ENCODE assay signal across 8 cellular contexts in the genomic region with DNA sequence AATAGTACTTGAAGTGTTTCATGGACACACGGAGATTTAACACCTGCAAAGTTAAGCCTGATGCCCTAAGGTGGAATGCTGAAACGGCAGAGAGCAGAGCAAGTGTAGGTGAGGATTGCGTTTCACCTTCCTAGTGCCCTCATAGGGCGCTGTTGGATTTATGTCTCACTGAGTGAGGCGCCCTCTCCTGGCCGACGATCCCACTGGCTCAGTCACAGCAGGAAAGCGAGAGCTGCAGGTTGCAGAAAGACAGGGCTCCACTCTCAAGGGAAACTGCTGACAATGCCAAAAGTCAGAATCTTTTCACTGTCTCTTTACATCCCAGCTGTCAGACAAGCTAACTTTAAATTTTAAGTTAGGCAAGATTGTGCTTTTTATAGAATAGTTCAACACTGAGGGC.
DNase-seq lines count a peak whose midpoint lies in the region; TF ChIP-seq lines count a peak whose summit lies in the region.
"Not testable (repeated sequence)": the region's sequence is repeated elsewhere in the genome, so short reads cannot be mapped to it uniquely, and the experiment has no call there.

No MANE protein-coding gene starts in this region.

- not testable (repeated sequence) for H3K36me3 Mint-ChIP-seq in activated CD4-positive, alpha-beta T cell treated with anti-CD3 and anti-CD28 coated beads, Interleukin-2, amount 10 ng/mL, durations not matched to agents 24 days and 14 days (ENCODE audit: low read depth)

- peaks cover 11% of the 10 kb centered on the region for H3K27me3 Mint-ChIP-seq in activated CD4-positive, alpha-beta T cell treated with anti-CD3 and anti-CD28 coated beads, Interleukin-2, amount 10 ng/mL, durations not matched to agents 24 days and 14 days

- H3K27ac Mint-ChIP-seq in activated CD4-positive, alpha-beta T cell treated with anti-CD3 and anti-CD28 coated beads, Interleukin-2, amount 10 ng/mL, durations not matched to agents 24 days and 14 days = not testable (repeated sequence)

- H3K4me1 ChIP-seq in A673 (ENCODE audit: insufficient read depth, low read length, poor library complexity, severe bottlenecking) = not testable (repeated sequence)

- not testable (repeated sequence) for H3K4me1 Mint-ChIP-seq in activated CD4-positive, alpha-beta T cell treated with anti-CD3 and anti-CD28 coated beads, Interleukin-2, amount 10 ng/mL, durations not matched to agents 24 days and 14 days

- not testable (repeated sequence) for H3K27ac ChIP-seq in A673 (ENCODE audit: low read depth, low read length, poor library complexity, severe bottlenecking)

- DNase-seq in A673 (ENCODE audit: low spot score) (peak; percentile 0), NCI-H748 (lab: John Stamatoyannopoulos, UW; ENCODE audit: unreplicated experiment) (peak; percentile 34), activated gamma-delta T cell treated with Interleukin-2 at 50 U/mL for 16 hours (peak; percentile 13), epithelial cell of esophagus (ENCODE audit: low read depth) (peak; percentile 15), medulla oblongata (ENCODE audit: extremely low spot score) (peak; percentile 3)
- peak; percentile 82 for DNase-seq in activated CD4-positive, alpha-beta T cell treated with anti-CD3 and anti-CD28 coated beads, Interleukin-2, amount 10 ng/mL, durations not matched to agents 24 days and 14 days
- peak; percentile 43 for DNase-seq in stimulated activated CD4-positive, alpha-beta T cell treated with anti-CD3 and anti-CD28 coated beads, Interleukin-4, amount 100 ng/mL, for 1 hour

- not testable (repeated sequence) for H3K9me3 Mint-ChIP-seq in activated CD4-positive, alpha-beta T cell treated with anti-CD3 and anti-CD28 coated beads, Interleukin-2, amount 10 ng/mL, durations not matched to agents 24 days and 14 days

- not testable (repeated sequence) for H3K9me3 ChIP-seq in A673 (ENCODE audit: low read depth, low read length, poor library complexity, severe bottlenecking)

- peak; percentile 42 for TF ChIP-seq CTCF in A673 (conservative IDR thresholded peaks at IDR 0.05; ENCODE audit: low read depth, low read length)
- peak; percentile 28; the same call in 1 of the 2 replicates for TF ChIP-seq CTCF in GM12875 (IDR thresholded peaks at IDR 0.05; ENCODE audit: borderline replicate concordance, insufficient read depth, low read depth, low read length)
- TF ChIP-seq CTCF in epithelial cell of esophagus (IDR thresholded peaks at IDR 0.05; ENCODE audit: insufficient read depth, low read depth, low read length, missing control alignments) = peak; percentile 40

- POLR2A ChIA-PET in A673 (lab: Charles Lee; ENCODE audit: low non-redundant PET) = not testable (repeated sequence)

- H3K36me3 ChIP-seq in A673 (ENCODE audit: insufficient read depth, low read length, poor library complexity, severe bottlenecking) = not testable (repeated sequence)

- H3K27me3 ChIP-seq in A673 (replicated peaks; ENCODE audit: insufficient read depth, low read depth, low read length, poor library complexity) = not testable (repeated sequence)

- intact Hi-C loops in A673 (cut with micrococcal nuclease; ENCODE audit: unreplicated experiment) = not testable (repeated sequence)
- intact Hi-C loops in activated CD4-positive, alpha-beta T cell treated with anti-CD3 and anti-CD28 coated beads, Interleukin-2, amount 10 ng/mL, durations not matched to agents 24 days and 14 days (cut with micrococcal nuclease) = loop anchor here (2.0 kb wide), 1 partner anchor 237 kb away; no protein-coding TSS in a partner anchor

- not testable (repeated sequence) for H3K4me3 ChIP-seq in A673 (ENCODE audit: low read depth, low read length, poor library complexity, severe bottlenecking); GM12875 (ENCODE audit: low read depth, low read length); epithelial cell of esophagus (ENCODE audit: low read length)

- CTCF ChIA-PET in A673 (lab: Charles Lee) = not testable (repeated sequence)

- peak overlapping the region; percentile 22 for H3K4me3 Mint-ChIP-seq in activated CD4-positive, alpha-beta T cell treated with anti-CD3 and anti-CD28 coated beads, Interleukin-2, amount 10 ng/mL, durations not matched to agents 24 days and 14 days

- not testable (repeated sequence) for BruUV-seq in A673 (replicated peaks; lab: Mats Ljungman, UMichigan)

Comparison
In these comparisons a context has a peak if more than half of its experiments do, and no peak if none do; other contexts are left out.
1. DNase-seq: peak in every context shown above with its lines; median percentile 82 in activated CD4-positive, alpha-beta T cell treated with anti-CD3 and anti-CD28 coated beads, Interleukin-2, amount 10 ng/mL, durations not matched to agents 24 days and 14 days; 43 in stimulated activated CD4-positive, alpha-beta T cell treated with anti-CD3 and anti-CD28 coated beads, Interleukin-4, amount 100 ng/mL, for 1 hour; 34 in NCI-H748; 15 in epithelial cell of esophagus; 13 in activated gamma-delta T cell treated with Interleukin-2 at 50 U/mL for 16 hours; 3 in medulla oblongata; 0 in A673.